ENCODE assay signal across 20 cellular contexts in genomic region chr19:50482271-50482855, GRCh38. TPM values are rescaled to one million over a fixed set of nuclear protein-coding genes. Genes with fewer than 3 reads are reported as not detected.
DNase-seq lines count a peak whose midpoint lies in the region; ATAC-seq and TF ChIP-seq lines count a peak whose summit lies in the region.
"Had no signal": no experiment of that assay in that cellular context is flagged by ENCODE, and none has a peak within 500 bp of the region (broad histone marks: within the 10 kb centered on the region; RNA-seq: fewer than 3 reads in every experiment).

No MANE protein-coding gene starts in this region.

- H3K4me3 ChIP-seq in dorsolateral prefrontal cortex, result no peak overlapping the region
- H3K4me3 ChIP-seq in upper lobe of right lung, result no peak overlapping the region
- H3K4me3 ChIP-seq: A549 had no signal

- H3K27me3 Mint-ChIP-seq in chondrocyte (ENCODE audit: low read depth) (peaks cover 19% of the 10 kb centered on the region), naive B cell (peaks cover 0 to under 1% (median 0%) of the 10 kb centered on the region in 3 donors)
- no peaks in the 10 kb centered on the region for H3K27me3 Mint-ChIP-seq in naive thymus-derived CD8-positive, alpha-beta T cell

- H3K4me1 ChIP-seq in upper lobe of right lung, result peaks cover 11% of the 10 kb centered on the region
- H3K4me1 ChIP-seq: BE2C had no signal

- peak; percentile 86 for DNase-seq in chondrocyte (ENCODE audit: low spot score)
- DNase-seq in dorsolateral prefrontal cortex, result peak in 1 of 10 donors; percentile 23
- no peak for DNase-seq in naive B cell
- DNase-seq in upper lobe of right lung, result peak; percentile 58
- no peak for DNase-seq in MV-4-11 (lab: John Stamatoyannopoulos, UW)
- DNase-seq in RPMI8226, result no peak
- DNase-seq in naive thymus-derived CD8-positive, alpha-beta T cell, result no peak
- DNase-seq: BE2C; CD8-positive, alpha-beta T cell; COR-L47; DMS153; DMS79 treated with DMSO at 0.1 percent for 48 hours; EL; HCEC 1CT; HFFc6 had no signal

- intact Hi-C loops in dorsolateral prefrontal cortex (cut with DNase I) (no loop called here), upper lobe of right lung (cut with DNase I) (no loop called here)

- H3K4me3 Mint-ChIP-seq in chondrocyte (ENCODE audit: unreplicated experiment), result no peak overlapping the region
- H3K4me3 Mint-ChIP-seq in naive B cell, result peak overlapping the region in 1 of 8 donors; percentile 30
- H3K4me3 Mint-ChIP-seq in naive thymus-derived CD8-positive, alpha-beta T cell, result no peak overlapping the region
- H3K4me3 Mint-ChIP-seq: CD8-positive, alpha-beta T cell; HFFc6 had no signal

- H3K27me3 ChIP-seq in dorsolateral prefrontal cortex, result peaks cover 0 to 8% (median under 1%) of the 10 kb centered on the region in 45 donors
- H3K27me3 ChIP-seq in upper lobe of right lung, result no peaks in the 10 kb centered on the region

- H3K9me3 Mint-ChIP-seq in chondrocyte (ENCODE audit: low read depth) (peaks cover 5% of the 10 kb centered on the region), naive B cell (no peaks in the 10 kb centered on the region)
- H3K9me3 Mint-ChIP-seq in naive thymus-derived CD8-positive, alpha-beta T cell, result no peaks in the 10 kb centered on the region
- H3K9me3 Mint-ChIP-seq: CD8-positive, alpha-beta T cell had no signal

- POLR2A ChIA-PET in naive thymus-derived CD8-positive, alpha-beta T cell (lab: Charles Lee), result no interaction called here

- TF ChIP-seq CTCF in chondrocyte (IDR thresholded peaks at IDR 0.05), result no peak
- TF ChIP-seq CTCF in dorsolateral prefrontal cortex (IDR thresholded peaks at IDR 0.05 in 54 of 56, conservative IDR thresholded peaks at IDR 0.05 in 2 of 56; ENCODE audit: low read depth in 1 of 56, partially characterized antibody in 56 of 56), result no peak
- TF ChIP-seq CTCF in upper lobe of right lung (IDR thresholded peaks at IDR 0.05), result no peak

- H3K27ac Mint-ChIP-seq in chondrocyte (ENCODE audit: unreplicated experiment) (no peak overlapping the region), naive B cell (peak overlapping the region in 4 of 6 donors; percentile 11 to 88 (median 66))
- H3K27ac Mint-ChIP-seq in naive thymus-derived CD8-positive, alpha-beta T cell, result no peak overlapping the region
- H3K27ac Mint-ChIP-seq: CD8-positive, alpha-beta T cell; HFFc6 had no signal

- ATAC-seq in naive B cell (ENCODE audit: low read depth in 2 of 2) (no peak), upper lobe of right lung (no peak)
- no peak for ATAC-seq in naive thymus-derived CD8-positive, alpha-beta T cell
- ATAC-seq: A549; CD8-positive, alpha-beta T cell; HepG2 had no signal

- H3K27ac ChIP-seq in dorsolateral prefrontal cortex (peak overlapping the region in 47 of 59 donors; percentile 2 to 79 (median 58)), upper lobe of right lung (no peak overlapping the region)
- H3K27ac ChIP-seq: A549, C4-2B had no signal

- H3K36me3 ChIP-seq in upper lobe of right lung, result peaks cover 57% of the 10 kb centered on the region

- peaks cover 19% of the 10 kb centered on the region for H3K36me3 Mint-ChIP-seq in chondrocyte (ENCODE audit: low read depth)
- H3K36me3 Mint-ChIP-seq in naive B cell, result peaks cover 0 to 21% of the 10 kb centered on the region in 2 donors
- H3K36me3 Mint-ChIP-seq in naive thymus-derived CD8-positive, alpha-beta T cell, result peaks cover 0 to 39% (median 3%) of the 10 kb centered on the region in 3 donors

- H3K4me1 Mint-ChIP-seq in chondrocyte (ENCODE audit: low read depth), result peaks cover 9% of the 10 kb centered on the region
- peaks cover 24 to 35% (median 24%) of the 10 kb centered on the region in 3 donors for H3K4me1 Mint-ChIP-seq in naive B cell
- H3K4me1 Mint-ChIP-seq in naive thymus-derived CD8-positive, alpha-beta T cell, result peaks cover 18 to 30% (median 22%) of the 10 kb centered on the region in 4 donors

- H3K9me3 ChIP-seq in upper lobe of right lung, result no peaks in the 10 kb centered on the region

RNA-seq across cellular contexts. Expression of gene GARIN5A, which starts 5.7 kb away (rescaled TPM):
- total RNA-seq in chondrocyte (1.7 to 2.1 TPM (median 1.9 TPM) in 3 replicates), dorsolateral prefrontal cortex (10 to 100 TPM in 28 of 120 experiments, 1 to 10 TPM in 92; 3.2 to 14.9 (median 8.0) TPM), upper lobe of right lung (3.8 TPM)
- polyA plus RNA-seq in naive B cell (ENCODE audit: low read depth in 6 of 6), result 1 to 10 TPM in 1 of 6 donors, under 1 TPM in 4, not detected in 1; 0.38 to 2.2 (median 0.50) TPM
- under 1 TPM in 1 of 2 experiments, not detected in 1; 0.94 TPM for total RNA-seq in naive thymus-derived CD8-positive, alpha-beta T cell
- 1 to 10 TPM in 1 of 3 donors, under 1 TPM in 2; 0.65 to 1.7 (median 0.96) TPM for polyA plus RNA-seq in naive thymus-derived CD8-positive, alpha-beta T cell
- total RNA-seq: HepG2 had no signal
- polyA plus RNA-seq: HepG2 had no signal

RNA-seq across cellular contexts. Expression of gene EMC10, which starts 6.1 kb away (rescaled TPM):
- total RNA-seq in chondrocyte (132 to 144 TPM (median 144 TPM) in 3 replicates), dorsolateral prefrontal cortex (100 to 1,000 TPM in 14 of 120 experiments, 10 to 100 TPM in 106; 54.6 to 147 (median 79.1) TPM), upper lobe of right lung (103 TPM)
- polyA plus RNA-seq in naive B cell (ENCODE audit: low read depth in 6 of 6), result 10 to 100 TPM in 1 of 6 donors, 1 to 10 TPM in 5; 7.0 to 11.9 (median 8.6) TPM
- 10 to 100 TPM; 83.5 to 84.4 TPM for total RNA-seq in naive thymus-derived CD8-positive, alpha-beta T cell
- polyA plus RNA-seq in naive thymus-derived CD8-positive, alpha-beta T cell, result 10 to 100 TPM in 1 of 3 donors, 1 to 10 TPM in 2; 8.3 to 11.2 (median 9.6) TPM
- total RNA-seq: HepG2 had no signal
- polyA plus RNA-seq: HepG2 had no signal

RNA-seq across cellular contexts. Expression of gene JOSD2, which starts 28.6 kb away (rescaled TPM):
- total RNA-seq in chondrocyte (42.5 to 44.7 TPM (median 43.1 TPM) in 3 replicates), dorsolateral prefrontal cortex (10 to 100 TPM; 24.9 to 75.5 (median 41.2) TPM), upper lobe of right lung (34.7 TPM)
- 10 to 100 TPM in 5 of 6 donors, 1 to 10 TPM in 1; 9.8 to 20.7 (median 12.2) TPM for polyA plus RNA-seq in naive B cell (ENCODE audit: low read depth in 6 of 6)
- 10 to 100 TPM; 22.8 to 25.6 TPM for total RNA-seq in naive thymus-derived CD8-positive, alpha-beta T cell
- polyA plus RNA-seq in naive thymus-derived CD8-positive, alpha-beta T cell, result 10 to 100 TPM; 19.8 to 26.2 (median 22.8) TPM

RNA-seq across cellular contexts. Expression of gene ASPDH, which starts 31.4 kb away (rescaled TPM):
- total RNA-seq in chondrocyte (not detected in 3 replicates), dorsolateral prefrontal cortex (10 to 100 TPM; 16.5 to 62.5 (median 34.2) TPM), upper lobe of right lung (not detected)
- polyA plus RNA-seq in naive B cell (ENCODE audit: low read depth in 6 of 6), result not detected
- not detected for total RNA-seq in naive thymus-derived CD8-positive, alpha-beta T cell
- polyA plus RNA-seq in naive thymus-derived CD8-positive, alpha-beta T cell, result 1 to 10 TPM in 1 of 3 donors, not detected in 2; 1.4 TPM
- total RNA-seq: CD8-positive, alpha-beta T cell; H4; HFFc6 had no signal
- polyA plus RNA-seq: A549, AG04450 had no signal

RNA-seq across cellular contexts. Expression of gene MYBPC2, which starts 49.7 kb away (rescaled TPM):
- total RNA-seq in chondrocyte, result not detected in 3 replicates
- total RNA-seq in dorsolateral prefrontal cortex, result 1 to 10 TPM in 27 of 120 experiments, under 1 TPM in 68, not detected in 25; 0.11 to 3.3 (median 0.65) TPM
- 1 to 10 TPM in 3 of 6 donors, under 1 TPM in 2, not detected in 1; 0.44 to 6.6 (median 1.2) TPM for polyA plus RNA-seq in naive B cell (ENCODE audit: low read depth in 6 of 6)
- 0.12 TPM for total RNA-seq in upper lobe of right lung
- not detected for total RNA-seq in naive thymus-derived CD8-positive, alpha-beta T cell
- polyA plus RNA-seq in naive thymus-derived CD8-positive, alpha-beta T cell, result not detected
- total RNA-seq: H4, HepG2, HFFc6 had no signal
- polyA plus RNA-seq: AG04450, HepG2 had no signal

Comparison
In these comparisons a context has a peak if more than half of its experiments do, and no peak if none do; other contexts are left out.
1. DNase-seq: peak in chondrocyte (single experiment) and upper lobe of right lung (single experiment); none in naive B cell (single experiment), MV-4-11 (single experiment), RPMI8226 (single experiment) and naive thymus-derived CD8-positive, alpha-beta T cell (0 of 10).
2. H3K27ac Mint-ChIP-seq: peak in naive B cell (4 of 6); none in chondrocyte (single experiment) and naive thymus-derived CD8-positive, alpha-beta T cell (0 of 10).